ENCODE assay signal across 10 cellular contexts in the genomic region with DNA sequence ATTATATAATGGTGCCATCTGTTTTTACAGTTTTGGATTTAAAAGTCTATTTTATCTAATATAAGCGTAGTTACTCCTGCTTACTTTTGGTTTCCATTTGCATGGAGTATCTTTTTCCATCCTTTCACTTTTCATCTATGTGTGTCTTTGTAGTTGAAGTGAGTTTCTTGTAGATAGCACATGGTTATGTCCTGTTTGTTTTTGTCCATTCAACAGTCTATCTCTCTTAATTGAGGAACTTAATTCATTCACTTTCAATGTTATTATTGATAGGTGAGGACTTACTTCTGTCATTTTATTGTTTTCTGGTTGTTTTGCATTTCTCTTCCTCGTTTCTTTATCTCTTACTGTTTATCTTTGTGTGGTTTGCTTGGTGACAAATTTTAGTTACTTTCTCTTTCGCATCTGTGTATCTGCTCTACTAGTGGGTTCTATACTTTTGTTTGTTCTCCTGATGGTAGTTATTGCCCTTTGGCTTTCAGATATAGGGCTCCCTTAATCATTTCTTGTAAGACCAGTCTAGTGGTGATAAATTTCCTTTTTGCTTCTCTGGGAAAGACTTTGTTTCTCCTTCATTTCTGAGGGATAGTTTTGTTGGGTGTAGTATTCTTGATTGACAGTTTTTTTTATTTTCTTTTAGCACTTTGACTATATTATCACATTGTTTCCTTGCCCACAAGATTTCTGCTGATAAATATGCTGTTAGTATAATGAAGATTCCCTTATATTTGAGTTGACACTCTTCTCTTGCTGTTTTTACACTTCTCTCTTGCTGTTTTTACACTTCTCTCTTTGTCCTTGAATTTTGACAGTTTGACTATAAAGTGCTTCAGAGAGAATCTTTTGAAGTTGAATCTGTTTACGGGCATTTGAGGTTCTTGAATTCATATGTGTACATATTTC. TPM values are rescaled to one million over a fixed set of nuclear protein-coding genes. Genes with fewer than 3 reads are reported as not detected.
DNase-seq lines count a peak whose midpoint lies in the region; ATAC-seq lines count a peak whose summit lies in the region.
"Had no signal": no experiment of that assay in that cellular context is flagged by ENCODE, and none has a peak within 500 bp of the region (broad histone marks: within the 10 kb centered on the region; RNA-seq: fewer than 3 reads in every experiment).

No MANE protein-coding gene starts in this region.

- ATAC-seq in GM18867 (IDR thresholded peaks at IDR 0.05; ENCODE audit: unreplicated experiment), result peak; percentile 99
- ATAC-seq in GM21529 (IDR thresholded peaks at IDR 0.05; ENCODE audit: unreplicated experiment), result peak; percentile 87
- peak; percentile 99 for ATAC-seq in HG03442 (IDR thresholded peaks at IDR 0.05; ENCODE audit: unreplicated experiment)
- no peak for ATAC-seq in stimulated activated naive B cell treated with anti-CD40 and anti-IgM and Interleukin-4, amounts not matched to agents 10 μg/mL and 1 μg/mL and 100 μg/mL, for 72 hours (replicated peaks)

- peak overlapping the region in 1 of 2 donors; percentile 5 for H3K4me3 Mint-ChIP-seq in stimulated activated naive B cell treated with anti-CD40 and anti-IgM and Interleukin-4, amounts not matched to agents 10 μg/mL and 1 μg/mL and 100 μg/mL, for 72 hours

- H2BK120ac ChIP-seq in mesenchymal stem cell (ENCODE audit: low read depth, low read length), result no peak overlapping the region

- no peak overlapping the region for H3K4me3 ChIP-seq in mesenchymal stem cell (ENCODE audit: insufficient read depth in 1 of 2, low read depth in 1 of 2, low read length in 2 of 2)

- H3K27me3 Mint-ChIP-seq in stimulated activated naive B cell treated with anti-CD40 and anti-IgM and Interleukin-4, amounts not matched to agents 10 μg/mL and 1 μg/mL and 100 μg/mL, for 72 hours, result peaks cover 0 to 6% of the 10 kb centered on the region in 2 donors

- no peak overlapping the region for H3K9ac ChIP-seq in mesenchymal stem cell (ENCODE audit: low read length)

- H2BK12ac ChIP-seq in mesenchymal stem cell (ENCODE audit: low read length in 2 of 2), result no peak overlapping the region

- H4K91ac ChIP-seq in mesenchymal stem cell (ENCODE audit: low read length), result no peak overlapping the region

- no peak overlapping the region for H2BK5ac ChIP-seq in mesenchymal stem cell (ENCODE audit: low read depth, low read length, poor library complexity, severe bottlenecking)

- no peak overlapping the region for H3K27ac Mint-ChIP-seq in stimulated activated naive B cell treated with anti-CD40 and anti-IgM and Interleukin-4, amounts not matched to agents 10 μg/mL and 1 μg/mL and 100 μg/mL, for 72 hours

- H3K4me1 ChIP-seq in mesenchymal stem cell (ENCODE audit: control insufficient read depth, insufficient read depth, low read depth, low read length), result no peaks in the 10 kb centered on the region

- no peak overlapping the region for H3K4me2 ChIP-seq in mesenchymal stem cell (ENCODE audit: low read length, poor library complexity, severe bottlenecking)

- H2BK15ac ChIP-seq in mesenchymal stem cell (ENCODE audit: low read depth, poor library complexity, severe bottlenecking), result no peak overlapping the region

- H3K27me3 ChIP-seq in mesenchymal stem cell (ENCODE audit: control insufficient read depth in 1 of 2, insufficient read depth in 1 of 2, low read length in 2 of 2), result peaks cover 12 to 17% of the 10 kb centered on the region in 2 experiments

- H3K14ac ChIP-seq in mesenchymal stem cell (ENCODE audit: low read length in 2 of 2), result no peak overlapping the region

- no peak overlapping the region for H4K8ac ChIP-seq in mesenchymal stem cell (ENCODE audit: low read length)

- H3K79me1 ChIP-seq in mesenchymal stem cell (replicated peaks; ENCODE audit: low read length, poor library complexity, severe bottlenecking), result no peaks in the 10 kb centered on the region

- WGBS in mesenchymal stem cell, result 73% methylated on average over 1 of the region's 4 CpGs

- DNase-seq in mesenchymal stem cell, result peak; percentile 9
- no peak for DNase-seq in HT-29 (ENCODE audit: low spot score)
- DNase-seq in NCI-H2107 treated with DMSO at 0.1 percent for 48 hours (lab: John Stamatoyannopoulos, UW; ENCODE audit: unreplicated experiment), result no peak
- no peak for DNase-seq in stimulated activated naive B cell treated with anti-CD40 and anti-IgM and Interleukin-4, amounts not matched to agents 10 μg/mL and 1 μg/mL and 100 μg/mL, for 72 hours
- DNase-seq: activated CD8-positive, alpha-beta memory T cell treated with anti-CD3 and anti-CD28 coated beads for 24 hours had no signal

- no peaks in the 10 kb centered on the region for H3K36me3 ChIP-seq in mesenchymal stem cell (ENCODE audit: control insufficient read depth in 1 of 2, insufficient read depth in 2 of 2, low read depth in 1 of 2, low read length in 2 of 2)

- H3K4me1 Mint-ChIP-seq in stimulated activated naive B cell treated with anti-CD40 and anti-IgM and Interleukin-4, amounts not matched to agents 10 μg/mL and 1 μg/mL and 100 μg/mL, for 72 hours, result peaks cover 0 to 3% of the 10 kb centered on the region in 2 donors

- H3K9me3 ChIP-seq in mesenchymal stem cell (ENCODE audit: control insufficient read depth, low read length), result no peaks in the 10 kb centered on the region

- peaks cover 0 to 3% of the 10 kb centered on the region in 2 donors for H3K36me3 Mint-ChIP-seq in stimulated activated naive B cell treated with anti-CD40 and anti-IgM and Interleukin-4, amounts not matched to agents 10 μg/mL and 1 μg/mL and 100 μg/mL, for 72 hours

- peaks cover 7 to 14% of the 10 kb centered on the region in 2 donors for H3K9me3 Mint-ChIP-seq in stimulated activated naive B cell treated with anti-CD40 and anti-IgM and Interleukin-4, amounts not matched to agents 10 μg/mL and 1 μg/mL and 100 μg/mL, for 72 hours

- no peak overlapping the region for H3K18ac ChIP-seq in mesenchymal stem cell (ENCODE audit: low read depth in 1 of 2, low read length in 2 of 2)

- no peak overlapping the region for H2AFZ ChIP-seq in mesenchymal stem cell (ENCODE audit: low read depth, low read length)

- no peak overlapping the region for H3K27ac ChIP-seq in mesenchymal stem cell (ENCODE audit: low read length, poor library complexity, severe bottlenecking)

- H2AK5ac ChIP-seq in mesenchymal stem cell (ENCODE audit: low read length, severe bottlenecking), result no peak overlapping the region

- no peak overlapping the region for H3K4ac ChIP-seq in mesenchymal stem cell (ENCODE audit: low read depth in 1 of 2, low read length in 2 of 2)

- H3K23ac ChIP-seq in mesenchymal stem cell (ENCODE audit: low read length in 2 of 2), result no peak overlapping the region

RNA-seq across cellular contexts. Expression of gene RAG1, which starts 9.0 kb away (rescaled TPM):
- 0.77 TPM for polyA plus RNA-seq in mesenchymal stem cell (2013, experiment 1 of 2)
- 0.47 TPM for polyA plus RNA-seq in mesenchymal stem cell (2013, experiment 2 of 2)
- 0.05 and 0.18 TPM in 2 replicates for total RNA-seq in HT-29 (2014; rRNA removed; shearing (Covaris generic))

RNA-seq across cellular contexts. Expression of gene IFTAP, which starts 35.5 kb away (rescaled TPM):
- 28.7 TPM for polyA plus RNA-seq in mesenchymal stem cell (2013, experiment 1 of 2)
- 30.3 TPM for polyA plus RNA-seq in mesenchymal stem cell (2013, experiment 2 of 2)
- total RNA-seq in HT-29 (2014; rRNA removed; shearing (Covaris generic)), result 2.2 and 6.3 TPM in 2 replicates

RNA-seq across cellular contexts. Expression of gene RAG2, which starts 39.3 kb away (rescaled TPM):
- polyA plus RNA-seq in mesenchymal stem cell (2013, experiment 1 of 2), result not detected
- polyA plus RNA-seq in mesenchymal stem cell (2013, experiment 2 of 2), result not detected
- total RNA-seq in HT-29 (2014; rRNA removed; shearing (Covaris generic)), result not detected in 2 replicates
- total RNA-seq: renal cortical epithelial cell had no signal
- polyA plus RNA-seq: keratinocyte had no signal

RNA-seq across cellular contexts. Expression of gene TRAF6, which starts 48.7 kb away (rescaled TPM):
- 8.5 TPM for polyA plus RNA-seq in mesenchymal stem cell (2013, experiment 1 of 2)
- 8.5 TPM for polyA plus RNA-seq in mesenchymal stem cell (2013, experiment 2 of 2)
- total RNA-seq in HT-29 (2014; rRNA removed; shearing (Covaris generic)), result 4.9 and 5.7 TPM in 2 replicates

Comparison
In these comparisons a context has a peak if more than half of its experiments do, and no peak if none do; other contexts are left out.
1. ATAC-seq: peak in GM18867 (single experiment), GM21529 (single experiment) and HG03442 (single experiment); none in stimulated activated naive B cell treated with anti-CD40 and anti-IgM and Interleukin-4, amounts not matched to agents 10 μg/mL and 1 μg/mL and 100 μg/mL, for 72 hours (0 of 2).